ENCODE assay signal across 9 cellular contexts in genomic region chr1:23020731-23021130, GRCh38. TPM values are rescaled to one million over a fixed set of nuclear protein-coding genes. Genes with fewer than 3 reads are reported as not detected.
A peak's percentile ranks its signal among the peaks of the same experiment; 100 is the strongest.
DNase-seq lines count a peak whose midpoint lies in the region; ATAC-seq and TF ChIP-seq lines count a peak whose summit lies in the region.
"Had no signal": no experiment of that assay in that cellular context is flagged by ENCODE, and none has a peak within 500 bp of the region (broad histone marks: within the 10 kb centered on the region; RNA-seq: fewer than 3 reads in every experiment).

No MANE protein-coding gene starts in this region.

- peak overlapping the region; percentile 91 for H3K9ac ChIP-seq in H9 (ENCODE audit: extremely low read depth, insufficient read length, low read length)

- peak overlapping the region in 2 of 3 experiments; percentile 28 to 99; a peak in 3 of 7 replicates for H3K27ac Mint-ChIP-seq in H9

- H4K8ac ChIP-seq in H9 (replicated peaks; ENCODE audit: insufficient read length, low read depth, low read length): no peak overlapping the region

- H3K14ac ChIP-seq in H9 (ENCODE audit: insufficient read depth, low read length): no peak overlapping the region

- ATAC-seq in GM21737 (IDR thresholded peaks at IDR 0.05; ENCODE audit: unreplicated experiment): no peak

- peak overlapping the region; percentile 78 for H3K4me2 ChIP-seq in H9 (ENCODE audit: insufficient read depth, insufficient read length, low read length)

- no peak overlapping the region for H4K5ac ChIP-seq in H9 (ENCODE audit: insufficient read length, low read depth, low read length)

- H3K23me2 ChIP-seq in H9 (ENCODE audit: insufficient read length, low read depth, low read length, poor library complexity, severe bottlenecking): no peaks in the 10 kb centered on the region

- no peak overlapping the region for H2BK12ac ChIP-seq in H9 (ENCODE audit: insufficient read length, low read depth, low read length)

- no peaks in the 10 kb centered on the region for H3K27me3 Mint-ChIP-seq in H9 (ENCODE audit: low read depth)

- no peak overlapping the region for H3K23ac ChIP-seq in H9 (ENCODE audit: insufficient read length, low read depth, low read length)

- H3K9me3 ChIP-seq in H9 (ENCODE audit: control insufficient read depth, low read depth, low read length): no peaks in the 10 kb centered on the region
- H3K9me3 ChIP-seq in SJSA1 (replicated peaks): no peaks in the 10 kb centered on the region; the same call in 1 of the 2 replicates

- H2BK120ac ChIP-seq in H9 (ENCODE audit: low read depth, low read length, poor library complexity, severe bottlenecking): no peak overlapping the region

- H3K4me1 ChIP-seq in H9 (ENCODE audit: insufficient read depth, low read length) (no peaks in the 10 kb centered on the region), SJSA1 (replicated peaks) (peaks cover 10% of the 10 kb centered on the region)

- no peak for TF ChIP-seq CTCF in H9 (conservative IDR thresholded peaks at IDR 0.05)
- TF ChIP-seq CTCF in fibroblast of villous mesenchyme (IDR thresholded peaks at IDR 0.05; ENCODE audit: insufficient read depth, low read depth, low read length): no peak

- peak overlapping the region; percentile 91 for H3K4me3 ChIP-seq in SJSA1
- H3K4me3 ChIP-seq in fibroblast of villous mesenchyme (ENCODE audit: low read depth, low read length): peak overlapping the region; percentile 96
- H3K4me3 ChIP-seq in skin epidermis: peak overlapping the region; percentile 74 to 100 (median 88)

- no peak overlapping the region for H2AK5ac ChIP-seq in H9 (ENCODE audit: insufficient read length, low read length)

- H2BK20ac ChIP-seq in H9 (ENCODE audit: low read depth, low read length, poor library complexity, severe bottlenecking): no peak overlapping the region

- H3K27ac ChIP-seq in H9 (ENCODE audit: insufficient read length, low read depth, low read length): no peak overlapping the region
- H3K27ac ChIP-seq in SJSA1: no peak overlapping the region
- peak overlapping the region in 5 of 21 experiments; percentile 87 to 94 (median 91) for H3K27ac ChIP-seq in skin epidermis

- H4K91ac ChIP-seq in H9 (ENCODE audit: insufficient read length, low read depth, low read length): no peak overlapping the region

- peaks cover 23 to 25% of the 10 kb centered on the region in 2 experiments for H3K9me3 Mint-ChIP-seq in H9

- no CpG with 5 or more reads among the region's 3 CpGs for WGBS in H9 (ENCODE audit: extremely low coverage, insufficient read length, low lambda C conversion rate)

- no peak overlapping the region for H2BK5ac ChIP-seq in H9 (ENCODE audit: insufficient read length, low read length)

- H2AFZ ChIP-seq in H9 (ENCODE audit: low read length): no peak overlapping the region

- H3T11ph ChIP-seq in H9 (ENCODE audit: low read length): no peak overlapping the region

- no peak overlapping the region for H3K56ac ChIP-seq in H9 (ENCODE audit: insufficient read length, low read depth, low read length)

- no peak overlapping the region for H3K4ac ChIP-seq in H9 (ENCODE audit: low read depth, low read length)

- H3K18ac ChIP-seq in H9 (ENCODE audit: insufficient read length, low read depth, low read length): no peak overlapping the region

- no peak overlapping the region for H2BK15ac ChIP-seq in H9 (ENCODE audit: low read depth, low read length)

- H3K36me3 Mint-ChIP-seq in H9 (ENCODE audit: insufficient read depth in 1 of 3, low read depth in 3 of 3): peaks cover 24 to 41% (median 37%) of the 10 kb centered on the region in 3 experiments

- peaks cover 6% of the 10 kb centered on the region for H3K36me3 ChIP-seq in SJSA1

- H4K20me1 ChIP-seq in H9 (ENCODE audit: control insufficient read depth, insufficient read depth, insufficient read length): no peaks in the 10 kb centered on the region

- peaks cover 17 to 29% of the 10 kb centered on the region in 2 experiments for H3K4me1 Mint-ChIP-seq in H9

- no peaks in the 10 kb centered on the region for H3K79me1 ChIP-seq in H9 (ENCODE audit: insufficient read depth, low read depth, low read length, poor library complexity, severe bottlenecking)

- no peak for DNase-seq in H9
- no peak for DNase-seq in SJSA1 (ENCODE audit: low read depth in 1 of 2, low spot score in 2 of 2)
- DNase-seq in fibroblast of villous mesenchyme (ENCODE audit: low read depth): no peak
- no peak for DNase-seq in GDM1 (lab: John Stamatoyannopoulos, UW)
- DNase-seq in stimulated activated CD4-positive, alpha-beta T cell treated with anti-CD3 and anti-CD28 coated beads, Interleukin-1b, Interleukin-23, amount 100 ng/mL, for 48 hours: no peak
- no peak for DNase-seq in NCI-H2227 (lab: John Stamatoyannopoulos, UW; ENCODE audit: unreplicated experiment)

- peak overlapping the region; percentile 90 to 97 for H3K4me3 Mint-ChIP-seq in H9

- peaks cover 60% of the 10 kb centered on the region for H3K79me2 ChIP-seq in H9 (ENCODE audit: insufficient read depth, low read length)

- H3K27me3 ChIP-seq in H9 (ENCODE audit: insufficient read depth, low read length) (no peaks in the 10 kb centered on the region), SJSA1 (replicated peaks) (no peaks in the 10 kb centered on the region)

RNA-seq across cellular contexts. Expression of gene KDM1A, which starts 1.5 kb away (rescaled TPM):
- total RNA-seq in H9 (2021) (197 and 204 TPM in 2 replicates), fibroblast of villous mesenchyme (108 and 123 TPM in 2 replicates)
- total RNA-seq in SJSA1 (2014; rRNA removed; shearing (Covaris generic)): 110 and 116 TPM in 2 replicates

RNA-seq across cellular contexts. Expression of gene TEX46, which starts 5.1 kb away (rescaled TPM):
- total RNA-seq in H9 (2021) (not detected in 2 replicates), fibroblast of villous mesenchyme (not detected in 2 replicates)
- total RNA-seq in SJSA1 (2014; rRNA removed; shearing (Covaris generic)): not detected in 2 replicates

RNA-seq across cellular contexts. Expression of gene LACTBL1, which starts 48.1 kb away (rescaled TPM):
- not detected in 2 replicates for total RNA-seq in H9 (2021)
- total RNA-seq in SJSA1 (2014; rRNA removed; shearing (Covaris generic)): not detected in 2 replicates
- total RNA-seq in fibroblast of villous mesenchyme: not detected in 2 replicates
- total RNA-seq: RPMI7951 had no signal
